ENCODE assay signal across 1 cellular context in genomic region chr17:57993471-57994365, GRCh38.
TF ChIP-seq lines count a peak whose summit lies in the region.

No MANE protein-coding gene starts in this region.

TF ChIP-seq in GM12878, 131 proteins besides CTCF, POLR2A, EP300 and RAD21 (continued from another document):
- TF ChIP-seq CUX1 (IDR thresholded peaks at IDR 0.05; ENCODE audit: insufficient replicate concordance, low read depth, low read length): no peak
- TF ChIP-seq ATF3 (IDR thresholded peaks at IDR 0.05; ENCODE audit: borderline replicate concordance, extremely low read depth, low read depth, low read length): no peak
- no peak for TF ChIP-seq RELB (IDR thresholded peaks at IDR 0.05; ENCODE audit: low read depth)
- no peak for TF ChIP-seq MXI1 (IDR thresholded peaks at IDR 0.05; ENCODE audit: low read depth, low read length)
- TF ChIP-seq USF2 (IDR thresholded peaks at IDR 0.05; ENCODE audit: borderline replicate concordance, low read depth, low read length): no peak
TF ChIP-seq in GM12878: peak in this region for 21.
